ENCODE assay signal across 1 cellular context in the genomic region with DNA sequence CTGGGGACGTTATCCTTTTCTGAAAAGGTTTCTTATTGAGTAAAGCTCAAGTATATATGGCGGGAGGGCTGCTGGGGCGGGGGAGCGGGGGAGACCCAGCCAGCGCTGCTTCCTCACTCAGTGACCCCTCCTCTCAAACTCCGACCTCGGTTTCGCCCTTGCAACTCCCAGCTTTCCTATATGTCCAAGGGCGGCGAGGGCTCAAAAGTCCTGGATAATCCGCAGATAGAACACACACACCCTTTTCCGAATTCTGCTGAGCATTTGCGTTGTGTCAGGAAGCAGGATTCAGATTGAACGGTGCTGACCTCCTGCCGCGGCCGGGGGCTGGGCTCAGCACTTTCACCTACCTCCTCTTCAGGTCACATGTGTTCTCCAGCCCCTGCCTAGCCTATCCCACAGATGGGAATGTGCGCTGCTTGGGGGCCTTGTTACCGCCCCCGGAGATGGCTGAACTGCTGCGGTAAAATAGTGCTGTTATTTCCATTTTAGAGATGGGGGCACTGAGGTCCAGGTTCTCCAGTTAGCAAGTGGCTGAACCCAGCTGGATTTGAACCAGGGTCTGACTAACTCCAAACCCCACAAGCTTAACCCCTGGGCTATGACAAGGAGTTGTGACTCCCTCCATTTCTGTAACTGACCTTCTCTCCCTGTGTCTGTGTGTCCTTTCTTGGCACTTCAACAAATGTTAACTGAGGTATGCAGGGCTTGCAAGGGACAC.
TF ChIP-seq lines count a peak whose summit lies in the region.

No MANE protein-coding gene starts in this region.

TF ChIP-seq in K562, 482 proteins besides CTCF, POLR2A, EP300 and RAD21 (continued from another document and continues in another):
- TF ChIP-seq, protein P1, sequence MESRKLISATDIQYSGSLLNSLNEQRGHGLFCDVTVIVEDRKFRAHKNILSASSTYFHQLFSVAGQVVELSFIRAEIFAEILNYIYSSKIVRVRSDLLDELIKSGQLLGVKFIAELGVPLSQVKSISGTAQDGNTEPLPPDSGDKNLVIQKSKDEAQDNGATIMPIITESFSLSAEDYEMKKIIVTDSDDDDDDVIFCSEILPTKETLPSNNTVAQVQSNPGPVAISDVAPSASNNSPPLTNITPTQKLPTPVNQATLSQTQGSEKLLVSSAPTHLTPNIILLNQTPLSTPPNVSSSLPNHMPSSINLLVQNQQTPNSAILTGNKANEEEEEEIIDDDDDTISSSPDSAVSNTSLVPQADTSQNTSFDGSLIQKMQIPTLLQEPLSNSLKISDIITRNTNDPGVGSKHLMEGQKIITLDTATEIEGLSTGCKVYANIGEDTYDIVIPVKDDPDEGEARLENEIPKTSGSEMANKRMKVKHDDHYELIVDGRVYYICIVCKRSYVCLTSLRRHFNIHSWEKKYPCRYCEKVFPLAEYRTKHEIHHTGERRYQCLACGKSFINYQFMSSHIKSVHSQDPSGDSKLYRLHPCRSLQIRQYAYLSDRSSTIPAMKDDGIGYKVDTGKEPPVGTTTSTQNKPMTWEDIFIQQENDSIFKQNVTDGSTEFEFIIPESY (CRISPR knock-in tag; IDR thresholded peaks at IDR 0.05) = no peak
- TF ChIP-seq HSF4 (CRISPR knock-in tag; IDR thresholded peaks at IDR 0.05; ENCODE audit: borderline replicate concordance) (no peak), MED1 (CRISPR knock-in tag; IDR thresholded peaks at IDR 0.05; ENCODE audit: borderline replicate concordance) (no peak), EGR1 (conservative IDR thresholded peaks at IDR 0.05) (peak; percentile 51), TEAD4 (IDR thresholded peaks at IDR 0.05; ENCODE audit: low read length) (no peak), TEAD4 (CRISPR knock-in tag; IDR thresholded peaks at IDR 0.05; ENCODE audit: borderline replicate concordance) (0 out of 2 replicates have a peak, but pooled peaks have one; percentile 21), ZFPM2 (CRISPR knock-in tag; IDR thresholded peaks at IDR 0.05) (no peak), ZNF780A (CRISPR knock-in tag; IDR thresholded peaks at IDR 0.05) (no peak), POLR3A (IDR thresholded peaks at IDR 0.05; ENCODE audit: borderline replicate concordance, extremely low read depth, insufficient read depth, insufficient read length) (peak; percentile 62), RBM25 (IDR thresholded peaks at IDR 0.05; ENCODE audit: low read depth, low read length, severe bottlenecking) (peak; percentile 24), ZSCAN29 (IDR thresholded peaks at IDR 0.05) (0 out of 2 replicates have a peak, but pooled peaks have one; percentile 13), ELF4 (CRISPR knock-in tag; IDR thresholded peaks at IDR 0.05) (no peak), POLR2H (tag; IDR thresholded peaks at IDR 0.05; ENCODE audit: low read depth) (no peak), SLC30A9 (CRISPR knock-in tag; IDR thresholded peaks at IDR 0.05) (no peak), NCOA1 (IDR thresholded peaks at IDR 0.05; ENCODE audit: low read depth) (no peak), MYBL2 (IDR thresholded peaks at IDR 0.05; ENCODE audit: low read depth) (no peak), MYBL2 (CRISPR knock-in tag; IDR thresholded peaks at IDR 0.05; ENCODE audit: borderline replicate concordance) (no peak), DACH1 (IDR thresholded peaks at IDR 0.05; ENCODE audit: partially characterized antibody) (no peak), DNMT1 (IDR thresholded peaks at IDR 0.05) (no peak), RFX1 (IDR thresholded peaks at IDR 0.05) (no peak), ZNF41 (CRISPR knock-in tag; conservative IDR thresholded peaks at IDR 0.05) (no peak), FIP1L1 (IDR thresholded peaks at IDR 0.05; ENCODE audit: low read depth, low read length, poor library complexity, severe bottlenecking) (no peak), PHF20 (IDR thresholded peaks at IDR 0.05; ENCODE audit: partially characterized antibody) (no peak), ATF1 (CRISPR knock-in tag; IDR thresholded peaks at IDR 0.05) (no peak), ATF1 (tag; IDR thresholded peaks at IDR 0.05) (no peak), FOXP1 (CRISPR knock-in tag; IDR thresholded peaks at IDR 0.05) (no peak), MTA2 (IDR thresholded peaks at IDR 0.05; ENCODE audit: low read depth) (no peak), IFI16 (CRISPR knock-in tag; IDR thresholded peaks at IDR 0.05) (no peak), CCNT2 (IDR thresholded peaks at IDR 0.05; ENCODE audit: borderline replicate concordance, extremely low read depth, insufficient read length, low read depth, low read length) (no peak), ZNF174 (CRISPR knock-in tag; IDR thresholded peaks at IDR 0.05) (no peak), RBM15 (IDR thresholded peaks at IDR 0.05; ENCODE audit: insufficient read depth, low read length) (no peak), MAFK (IDR thresholded peaks at IDR 0.05; ENCODE audit: low read length) (no peak), ATF7 (IDR thresholded peaks at IDR 0.05) (no peak), ZBTB7A (IDR thresholded peaks at IDR 0.05; ENCODE audit: borderline replicate concordance, control insufficient read depth, low read depth, low read length) (peak; percentile 9; the same call in 1 of the 2 replicates)
- TF ChIP-seq, protein P2, sequence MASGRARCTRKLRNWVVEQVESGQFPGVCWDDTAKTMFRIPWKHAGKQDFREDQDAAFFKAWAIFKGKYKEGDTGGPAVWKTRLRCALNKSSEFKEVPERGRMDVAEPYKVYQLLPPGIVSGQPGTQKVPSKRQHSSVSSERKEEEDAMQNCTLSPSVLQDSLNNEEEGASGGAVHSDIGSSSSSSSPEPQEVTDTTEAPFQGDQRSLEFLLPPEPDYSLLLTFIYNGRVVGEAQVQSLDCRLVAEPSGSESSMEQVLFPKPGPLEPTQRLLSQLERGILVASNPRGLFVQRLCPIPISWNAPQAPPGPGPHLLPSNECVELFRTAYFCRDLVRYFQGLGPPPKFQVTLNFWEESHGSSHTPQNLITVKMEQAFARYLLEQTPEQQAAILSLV (tag; IDR thresholded peaks at IDR 0.05) = no peak
- TF ChIP-seq, protein P3, sequence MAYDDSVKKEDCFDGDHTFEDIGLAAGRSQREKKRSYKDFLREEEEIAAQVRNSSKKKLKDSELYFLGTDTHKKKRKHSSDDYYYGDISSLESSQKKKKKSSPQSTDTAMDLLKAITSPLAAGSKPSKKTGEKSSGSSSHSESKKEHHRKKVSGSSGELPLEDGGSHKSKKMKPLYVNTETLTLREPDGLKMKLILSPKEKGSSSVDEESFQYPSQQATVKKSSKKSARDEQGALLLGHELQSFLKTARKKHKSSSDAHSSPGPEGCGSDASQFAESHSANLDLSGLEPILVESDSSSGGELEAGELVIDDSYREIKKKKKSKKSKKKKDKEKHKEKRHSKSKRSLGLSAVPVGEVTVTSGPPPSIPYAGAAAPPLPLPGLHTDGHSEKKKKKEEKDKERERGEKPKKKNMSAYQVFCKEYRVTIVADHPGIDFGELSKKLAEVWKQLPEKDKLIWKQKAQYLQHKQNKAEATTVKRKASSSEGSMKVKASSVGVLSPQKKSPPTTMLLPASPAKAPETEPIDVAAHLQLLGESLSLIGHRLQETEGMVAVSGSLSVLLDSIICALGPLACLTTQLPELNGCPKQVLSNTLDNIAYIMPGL (CRISPR knock-in tag; IDR thresholded peaks at IDR 0.05) = no peak
- TF ChIP-seq, protein P4, sequence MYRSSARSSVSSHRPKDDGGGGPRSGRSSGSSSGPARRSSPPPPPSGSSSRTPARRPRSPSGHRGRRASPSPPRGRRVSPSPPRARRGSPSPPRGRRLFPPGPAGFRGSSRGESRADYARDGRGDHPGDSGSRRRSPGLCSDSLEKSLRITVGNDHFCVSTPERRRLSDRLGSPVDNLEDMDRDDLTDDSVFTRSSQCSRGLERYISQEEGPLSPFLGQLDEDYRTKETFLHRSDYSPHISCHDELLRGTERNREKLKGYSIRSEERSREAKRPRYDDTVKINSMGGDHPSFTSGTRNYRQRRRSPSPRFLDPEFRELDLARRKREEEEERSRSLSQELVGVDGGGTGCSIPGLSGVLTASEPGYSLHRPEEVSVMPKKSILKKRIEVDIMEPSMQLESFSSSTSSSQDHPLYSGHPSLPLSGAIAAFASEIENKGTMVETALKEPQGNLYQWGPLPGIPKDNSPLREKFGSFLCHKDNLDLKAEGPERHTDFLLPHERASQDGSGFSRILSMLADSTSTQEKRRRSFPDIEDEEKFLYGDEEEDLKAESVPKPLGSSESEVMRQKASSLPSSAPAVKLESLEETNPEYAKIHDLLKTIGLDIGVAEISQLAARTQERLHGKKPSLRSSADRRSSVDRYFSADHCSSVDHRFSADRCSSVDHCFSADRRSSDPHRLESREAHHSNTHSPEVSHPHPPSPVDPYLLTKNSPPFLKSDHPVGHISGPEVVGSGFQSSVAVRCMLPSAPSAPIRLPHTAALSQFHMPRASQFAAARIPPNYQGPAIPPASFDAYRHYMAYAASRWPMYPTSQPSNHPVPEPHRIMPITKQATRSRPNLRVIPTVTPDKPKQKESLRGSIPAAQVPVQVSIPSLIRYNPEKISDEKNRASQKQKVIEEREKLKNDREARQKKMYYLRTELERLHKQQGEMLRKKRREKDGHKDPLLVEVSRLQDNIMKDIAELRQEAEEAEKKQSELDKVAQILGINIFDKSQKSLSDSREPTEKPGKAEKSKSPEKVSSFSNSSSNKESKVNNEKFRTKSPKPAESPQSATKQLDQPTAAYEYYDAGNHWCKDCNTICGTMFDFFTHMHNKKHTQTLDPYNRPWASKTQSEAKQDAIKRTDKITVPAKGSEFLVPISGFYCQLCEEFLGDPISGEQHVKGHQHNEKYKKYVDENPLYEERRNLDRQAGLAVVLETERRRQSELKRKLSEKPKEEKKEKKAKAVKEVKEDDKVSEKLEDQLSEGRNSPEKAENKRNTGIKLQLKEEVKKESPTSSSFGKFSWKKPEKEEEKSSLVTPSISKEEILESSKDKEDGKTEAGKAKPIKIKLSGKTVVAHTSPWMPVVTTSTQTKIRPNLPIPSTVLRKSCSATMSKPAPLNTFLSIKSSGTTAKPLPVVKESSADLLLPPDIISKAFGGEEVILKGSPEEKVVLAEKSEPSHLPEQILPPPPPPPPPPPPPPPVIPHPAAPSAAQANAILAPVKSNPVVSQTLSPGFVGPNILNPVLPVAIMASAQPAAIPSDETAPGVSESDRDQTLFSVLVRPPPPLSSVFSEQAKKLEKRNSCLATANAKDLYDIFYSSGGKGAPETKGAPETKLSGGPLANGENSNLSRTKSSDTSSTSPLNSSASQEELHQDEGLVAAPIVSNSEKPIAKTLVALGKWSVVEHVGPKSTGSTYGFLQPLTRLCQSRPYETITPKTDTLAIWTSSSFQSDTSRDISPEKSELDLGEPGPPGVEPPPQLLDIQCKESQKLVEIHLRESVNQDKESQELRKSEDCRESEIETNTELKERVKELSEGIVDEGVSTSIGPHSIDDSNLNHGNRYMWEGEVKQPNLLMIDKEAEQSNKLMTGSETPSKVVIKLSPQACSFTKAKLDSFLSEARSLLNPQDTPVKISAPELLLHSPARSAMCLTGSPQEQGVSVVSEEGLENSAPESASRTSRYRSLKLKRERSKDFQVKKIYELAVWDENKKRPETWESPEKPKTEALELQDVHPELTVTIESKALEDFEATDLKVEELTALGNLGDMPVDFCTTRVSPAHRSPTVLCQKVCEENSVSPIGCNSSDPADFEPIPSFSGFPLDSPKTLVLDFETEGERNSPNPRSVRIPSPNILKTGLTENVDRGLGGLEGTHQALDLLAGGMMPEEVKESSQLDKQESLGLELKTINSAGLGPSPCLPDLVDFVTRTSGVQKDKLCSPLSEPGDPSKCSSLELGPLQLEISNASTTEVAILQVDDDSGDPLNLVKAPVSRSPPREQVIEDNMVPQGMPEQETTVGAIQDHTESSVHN (IDR thresholded peaks at IDR 0.05; ENCODE audit: borderline replicate concordance in 1 of 2, low read depth in 1 of 2) = no peak
- TF ChIP-seq, protein P5, sequence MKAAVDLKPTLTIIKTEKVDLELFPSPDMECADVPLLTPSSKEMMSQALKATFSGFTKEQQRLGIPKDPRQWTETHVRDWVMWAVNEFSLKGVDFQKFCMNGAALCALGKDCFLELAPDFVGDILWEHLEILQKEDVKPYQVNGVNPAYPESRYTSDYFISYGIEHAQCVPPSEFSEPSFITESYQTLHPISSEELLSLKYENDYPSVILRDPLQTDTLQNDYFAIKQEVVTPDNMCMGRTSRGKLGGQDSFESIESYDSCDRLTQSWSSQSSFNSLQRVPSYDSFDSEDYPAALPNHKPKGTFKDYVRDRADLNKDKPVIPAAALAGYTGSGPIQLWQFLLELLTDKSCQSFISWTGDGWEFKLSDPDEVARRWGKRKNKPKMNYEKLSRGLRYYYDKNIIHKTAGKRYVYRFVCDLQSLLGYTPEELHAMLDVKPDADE (conservative IDR thresholded peaks at IDR 0.05; ENCODE audit: control insufficient read depth, low read depth, low read length) = no peak
- TF ChIP-seq, protein P6, sequence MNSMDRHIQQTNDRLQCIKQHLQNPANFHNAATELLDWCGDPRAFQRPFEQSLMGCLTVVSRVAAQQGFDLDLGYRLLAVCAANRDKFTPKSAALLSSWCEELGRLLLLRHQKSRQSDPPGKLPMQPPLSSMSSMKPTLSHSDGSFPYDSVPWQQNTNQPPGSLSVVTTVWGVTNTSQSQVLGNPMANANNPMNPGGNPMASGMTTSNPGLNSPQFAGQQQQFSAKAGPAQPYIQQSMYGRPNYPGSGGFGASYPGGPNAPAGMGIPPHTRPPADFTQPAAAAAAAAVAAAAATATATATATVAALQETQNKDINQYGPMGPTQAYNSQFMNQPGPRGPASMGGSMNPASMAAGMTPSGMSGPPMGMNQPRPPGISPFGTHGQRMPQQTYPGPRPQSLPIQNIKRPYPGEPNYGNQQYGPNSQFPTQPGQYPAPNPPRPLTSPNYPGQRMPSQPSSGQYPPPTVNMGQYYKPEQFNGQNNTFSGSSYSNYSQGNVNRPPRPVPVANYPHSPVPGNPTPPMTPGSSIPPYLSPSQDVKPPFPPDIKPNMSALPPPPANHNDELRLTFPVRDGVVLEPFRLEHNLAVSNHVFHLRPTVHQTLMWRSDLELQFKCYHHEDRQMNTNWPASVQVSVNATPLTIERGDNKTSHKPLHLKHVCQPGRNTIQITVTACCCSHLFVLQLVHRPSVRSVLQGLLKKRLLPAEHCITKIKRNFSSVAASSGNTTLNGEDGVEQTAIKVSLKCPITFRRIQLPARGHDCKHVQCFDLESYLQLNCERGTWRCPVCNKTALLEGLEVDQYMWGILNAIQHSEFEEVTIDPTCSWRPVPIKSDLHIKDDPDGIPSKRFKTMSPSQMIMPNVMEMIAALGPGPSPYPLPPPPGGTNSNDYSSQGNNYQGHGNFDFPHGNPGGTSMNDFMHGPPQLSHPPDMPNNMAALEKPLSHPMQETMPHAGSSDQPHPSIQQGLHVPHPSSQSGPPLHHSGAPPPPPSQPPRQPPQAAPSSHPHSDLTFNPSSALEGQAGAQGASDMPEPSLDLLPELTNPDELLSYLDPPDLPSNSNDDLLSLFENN (IDR thresholded peaks at IDR 0.05; ENCODE audit: low read depth in 2 of 2, low read length in 2 of 2) = no peak
- TF ChIP-seq, protein P7, sequence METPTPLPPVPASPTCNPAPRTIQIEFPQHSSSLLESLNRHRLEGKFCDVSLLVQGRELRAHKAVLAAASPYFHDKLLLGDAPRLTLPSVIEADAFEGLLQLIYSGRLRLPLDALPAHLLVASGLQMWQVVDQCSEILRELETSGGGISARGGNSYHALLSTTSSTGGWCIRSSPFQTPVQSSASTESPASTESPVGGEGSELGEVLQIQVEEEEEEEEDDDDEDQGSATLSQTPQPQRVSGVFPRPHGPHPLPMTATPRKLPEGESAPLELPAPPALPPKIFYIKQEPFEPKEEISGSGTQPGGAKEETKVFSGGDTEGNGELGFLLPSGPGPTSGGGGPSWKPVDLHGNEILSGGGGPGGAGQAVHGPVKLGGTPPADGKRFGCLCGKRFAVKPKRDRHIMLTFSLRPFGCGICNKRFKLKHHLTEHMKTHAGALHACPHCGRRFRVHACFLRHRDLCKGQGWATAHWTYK (CRISPR knock-in tag; IDR thresholded peaks at IDR 0.05) = no peak
- TF ChIP-seq, protein P8, sequence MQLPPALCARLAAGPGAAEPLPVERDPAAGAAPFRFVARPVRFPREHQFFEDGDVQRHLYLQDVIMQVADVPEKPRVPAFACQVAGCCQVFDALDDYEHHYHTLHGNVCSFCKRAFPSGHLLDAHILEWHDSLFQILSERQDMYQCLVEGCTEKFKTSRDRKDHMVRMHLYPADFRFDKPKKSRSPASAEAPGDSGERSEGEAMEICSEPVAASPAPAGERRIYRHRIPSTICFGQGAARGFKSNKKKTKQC (CRISPR knock-in tag; IDR thresholded peaks at IDR 0.05) = 0 out of 2 replicates have a peak, but pooled peaks have one; percentile 11
